Comparison of ENCODE assay signal across 8 cellular contexts in genomic region chr11:62646825-62647608, GRCh38. TPM values are rescaled to one million over a fixed set of nuclear protein-coding genes. Genes with fewer than 3 reads are reported as not detected.
DNase-seq lines count a peak whose midpoint lies in the region; ATAC-seq and TF ChIP-seq lines count a peak whose summit lies in the region.

No MANE protein-coding gene starts in this region.

- no peaks in the 10 kb centered on the region for H3K27me3 ChIP-seq in WERI-Rb-1 (ENCODE audit: insufficient read depth, low read depth, severe bottlenecking)

- H3K36me3 Mint-ChIP-seq in stimulated activated memory B cell treated with anti-CD40 and anti-IgM and Interleukin-4, amounts not matched to agents 10 μg/mL and 1 μg/mL and 100 μg/mL, for 72 hours: peaks cover 5% of the 10 kb centered on the region

- H3K4me3 Mint-ChIP-seq in stimulated activated memory B cell treated with anti-CD40 and anti-IgM and Interleukin-4, amounts not matched to agents 10 μg/mL and 1 μg/mL and 100 μg/mL, for 72 hours: peak overlapping the region; percentile 98

- no peak for ATAC-seq in stimulated activated memory B cell treated with anti-CD40 and anti-IgM and Interleukin-4, amounts not matched to agents 10 μg/mL and 1 μg/mL and 100 μg/mL, for 72 hours
- no peak for ATAC-seq in GM21423 (IDR thresholded peaks at IDR 0.05; ENCODE audit: unreplicated experiment)
- ATAC-seq in GM18867 (IDR thresholded peaks at IDR 0.05; ENCODE audit: unreplicated experiment): no peak

- TF ChIP-seq CTCF in WERI-Rb-1 (IDR thresholded peaks at IDR 0.05; ENCODE audit: low read depth, low read length): no peak

- no peaks in the 10 kb centered on the region for H3K9me3 ChIP-seq in WERI-Rb-1 (ENCODE audit: severe bottlenecking)

- peaks cover 41% of the 10 kb centered on the region for H3K4me1 Mint-ChIP-seq in stimulated activated memory B cell treated with anti-CD40 and anti-IgM and Interleukin-4, amounts not matched to agents 10 μg/mL and 1 μg/mL and 100 μg/mL, for 72 hours

- H3K36me3 ChIP-seq in WERI-Rb-1: peaks cover 54% of the 10 kb centered on the region

- peak overlapping the region; percentile 93 for H3K27ac Mint-ChIP-seq in stimulated activated memory B cell treated with anti-CD40 and anti-IgM and Interleukin-4, amounts not matched to agents 10 μg/mL and 1 μg/mL and 100 μg/mL, for 72 hours

- H3K27ac ChIP-seq in WERI-Rb-1: peak overlapping the region; percentile 24; the same call in 1 of the 2 replicates

- H3K4me3 ChIP-seq in WERI-Rb-1 (ENCODE audit: low read depth, low read length): peak overlapping the region; percentile 99; the same call in 1 of the 2 replicates

- H3K27me3 Mint-ChIP-seq in stimulated activated memory B cell treated with anti-CD40 and anti-IgM and Interleukin-4, amounts not matched to agents 10 μg/mL and 1 μg/mL and 100 μg/mL, for 72 hours: no peaks in the 10 kb centered on the region

- H3K9me3 Mint-ChIP-seq in stimulated activated memory B cell treated with anti-CD40 and anti-IgM and Interleukin-4, amounts not matched to agents 10 μg/mL and 1 μg/mL and 100 μg/mL, for 72 hours: no peaks in the 10 kb centered on the region

- peak; percentile 40 for DNase-seq in NCI-H748 (lab: John Stamatoyannopoulos, UW; ENCODE audit: unreplicated experiment)
- DNase-seq in NCI-H748 treated with DMSO at 0.1 percent for 48 hours (lab: John Stamatoyannopoulos, UW): no peak
- DNase-seq in WERI-Rb-1: no peak
- DNase-seq in iPS-NIHi7 (ENCODE audit: extremely low spot score): peak; percentile 22
- DNase-seq in SK-N-DZ (ENCODE audit: low spot score): no peak

RNA-seq across cellular contexts. Expression of gene GANAB, which starts 0.6 kb away (rescaled TPM):
- polyA plus RNA-seq in SK-N-DZ (2014; cell fraction: cytosol; rRNA removed): 143 and 159 TPM in 2 replicates
- 164 and 182 TPM in 2 replicates for polyA plus RNA-seq in SK-N-DZ (2014; cell fraction: nucleus; rRNA removed)

RNA-seq across cellular contexts. Expression of gene INTS5, which starts 6.1 kb away (rescaled TPM):
- polyA plus RNA-seq in SK-N-DZ (2014; cell fraction: cytosol; rRNA removed): 23.0 and 25.3 TPM in 2 replicates
- polyA plus RNA-seq in SK-N-DZ (2014; cell fraction: nucleus; rRNA removed): 9.1 and 9.5 TPM in 2 replicates

RNA-seq across cellular contexts. Expression of gene C11orf98, which starts 18.0 kb away (rescaled TPM):
- polyA plus RNA-seq in SK-N-DZ (2014; cell fraction: cytosol; rRNA removed): 63.3 and 78.9 TPM in 2 replicates
- 65.1 and 89.5 TPM in 2 replicates for polyA plus RNA-seq in SK-N-DZ (2014; cell fraction: nucleus; rRNA removed)

RNA-seq across cellular contexts. Expression of gene CSKMT, which starts 18.1 kb away (rescaled TPM):
- polyA plus RNA-seq in SK-N-DZ (2014; cell fraction: cytosol; rRNA removed): 9.0 and 19.0 TPM in 2 replicates
- 3.8 and 15.1 TPM in 2 replicates for polyA plus RNA-seq in SK-N-DZ (2014; cell fraction: nucleus; rRNA removed)

RNA-seq across cellular contexts. Expression of gene UQCC3, which starts 24.5 kb away (rescaled TPM):
- 19.5 and 27.3 TPM in 2 replicates for polyA plus RNA-seq in SK-N-DZ (2014; cell fraction: cytosol; rRNA removed)
- polyA plus RNA-seq in SK-N-DZ (2014; cell fraction: nucleus; rRNA removed): 12.6 and 15.6 TPM in 2 replicates

Comparison
In these comparisons a context has a peak if more than half of its experiments do, and no peak if none do; other contexts are left out.
1. DNase-seq: peak in NCI-H748 (single experiment) and iPS-NIHi7 (single experiment); none in NCI-H748 treated with DMSO at 0.1 percent for 48 hours (single experiment), WERI-Rb-1 (single experiment) and SK-N-DZ (single experiment).